In the genomic region with DNA sequence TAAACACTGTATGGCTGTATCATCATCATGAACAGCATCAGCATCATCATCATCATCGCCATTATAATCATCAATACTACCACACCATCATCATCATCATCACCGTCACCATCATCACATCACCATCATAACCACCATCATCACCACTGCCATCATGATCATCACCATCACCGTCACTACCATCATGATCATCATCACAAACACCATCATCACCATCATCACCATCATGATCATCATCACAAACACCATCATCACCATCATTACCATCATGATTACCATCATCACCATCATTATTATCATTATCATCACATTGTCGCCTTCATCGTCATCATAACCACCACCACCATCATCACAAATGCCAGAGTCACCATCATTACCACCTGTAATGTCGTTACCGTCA, we compare ENCODE assay signal across 33 cellular contexts.
"Had no signal": no experiment of that assay in that cellular context is flagged by ENCODE, and none has a peak within 500 bp of the region (broad histone marks: within the 10 kb centered on the region; RNA-seq: fewer than 3 reads in every experiment).

No MANE protein-coding gene starts in this region.

- H3K36me3 ChIP-seq: cardiac muscle cell, esophagus muscularis mucosa, gastroesophageal sphincter, heart right ventricle had no signal

- H3K4me2 ChIP-seq: hepatocyte had no signal

- H3K27ac ChIP-seq: body of pancreas, cardiac muscle cell, coronary artery, dorsolateral prefrontal cortex, esophagus muscularis mucosa, gastroesophageal sphincter, heart right ventricle, hepatocyte, VCaP had no signal

- H3K9me3 ChIP-seq: body of pancreas, esophagus muscularis mucosa, gastroesophageal sphincter had no signal

- ATAC-seq: activated T-cell treated with anti-CD3 and anti-CD28 coated beads, Interleukin-2, amount 50 U/mL, for 72 hours; activated T-helper 17 cell treated with anti-CD3 and anti-CD28 coated beads, Interleukin-2, amount 50 U/mL, for 72 hours; body of pancreas; effector memory CD8-positive, alpha-beta T cell; gastroesophageal sphincter; heart right ventricle; WTC11 had no signal

- H3K4me1 ChIP-seq: body of pancreas, esophagus muscularis mucosa, gastroesophageal sphincter, heart right ventricle had no signal

- H3K4me3 ChIP-seq: body of pancreas, cardiac muscle cell, coronary artery, dorsolateral prefrontal cortex, esophagus muscularis mucosa, gastroesophageal sphincter, heart right ventricle, hepatocyte had no signal

- H3K79me2 ChIP-seq: hepatocyte had no signal

- FAIRE-seq: TTC549 had no signal

- H2AFZ ChIP-seq: hepatocyte had no signal

- H3K27me3 ChIP-seq: body of pancreas, cardiac muscle cell, esophagus muscularis mucosa, gastroesophageal sphincter, heart right ventricle, hepatocyte had no signal

- DNase-seq: activated CD4-positive, alpha-beta memory T cell treated with anti-CD3 and anti-CD28 coated beads, Interleukin-2, amount 10 ng/mL, durations not matched to agents 7 days and 5 days; activated CD4-positive, alpha-beta T cell treated with anti-CD3 and anti-CD28 coated beads for 1 hour; activated CD4-positive, alpha-beta T cell treated with anti-CD3 and anti-CD28 coated beads for 4 hours; activated CD4-positive, alpha-beta T cell treated with anti-CD3 and anti-CD28 coated beads, Interleukin-2, amount 10 ng/mL, durations not matched to agents 7 days and 5 days; activated CD4-positive, alpha-beta T cell treated with anti-CD3 and anti-CD28 coated beads, Interleukin-2, amount 50 U/mL, for 4 hours; activated CD8-positive, alpha-beta memory T cell treated with anti-CD3 and anti-CD28 coated beads, Interleukin-2, amount 50 U/mL, for 48 hours; activated effector memory CD4-positive, alpha-beta T cell treated with Interleukin-2 at 50 U/mL for 16 hours; activated gamma-delta T cell treated with Interleukin-2 at 50 U/mL for 16 hours; activated naive CD4-positive, alpha-beta T cell treated with anti-CD3 and anti-CD28 coated beads, Interleukin-2, amount 50 U/mL, for 16 hours; activated naive CD4-positive, alpha-beta T cell treated with Interleukin-2 at 50 U/mL for 16 hours; activated T-cell treated with anti-CD3 and anti-CD28 coated beads for 4 hours; activated T-cell treated with anti-CD3 and anti-CD28 coated beads, Interleukin-2, amount 50 U/mL, for 24 hours; activated T-cell treated with anti-CD3 and anti-CD28 coated beads, Interleukin-2, amount 50 U/mL, for 72 hours; amniotic stem cell; anterior cingulate cortex; body of pancreas; central memory CD4-positive, alpha-beta T cell; cerebellar nuclear complex; dorsolateral prefrontal cortex; effector memory CD8-positive, alpha-beta T cell; erythroblast; foreskin melanocyte; heart right ventricle; T-helper 2 cell had no signal
